ENCODE assay signal across 18 cellular contexts in the genomic region with DNA sequence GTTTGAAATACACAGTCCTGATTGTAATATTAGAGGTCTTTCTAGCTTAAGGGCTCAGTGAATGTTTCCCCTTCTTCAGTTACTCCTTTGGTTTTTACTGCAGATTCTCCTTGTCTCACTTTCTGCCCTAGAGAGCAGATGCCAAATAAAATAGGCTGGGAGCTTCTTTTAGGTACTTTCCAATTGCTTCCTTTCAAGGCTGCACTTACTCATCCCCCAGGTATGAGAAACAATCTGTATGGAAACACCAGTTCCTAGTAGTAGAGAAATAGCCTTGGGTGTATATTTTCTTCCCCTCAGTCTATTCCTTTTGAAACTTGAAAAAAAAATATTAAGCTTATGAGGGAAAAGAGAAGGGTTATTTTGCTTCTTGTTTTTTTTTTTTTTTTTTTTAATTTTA.
DNase-seq lines count a peak whose midpoint lies in the region; ATAC-seq and TF ChIP-seq lines count a peak whose summit lies in the region.
"Had no signal": no experiment of that assay in that cellular context is flagged by ENCODE, and none has a peak within 500 bp of the region (broad histone marks: within the 10 kb centered on the region; RNA-seq: fewer than 3 reads in every experiment).

No MANE protein-coding gene starts in this region.

- H3K9me3 ChIP-seq in heart right ventricle = no peaks in the 10 kb centered on the region
- H3K9me3 ChIP-seq: SK-N-SH had no signal

- TF ChIP-seq CTCF in astrocyte of the spinal cord (IDR thresholded peaks at IDR 0.05; ENCODE audit: low read depth, low read length) (no peak), heart right ventricle (IDR thresholded peaks at IDR 0.05) (no peak)

- intact Hi-C loops in heart right ventricle (cut with DNase I) = no loop called here
- intact Hi-C loops in posterior vena cava (cut with DNase I) = no loop called here

- no peaks in the 10 kb centered on the region for H3K36me3 ChIP-seq in heart right ventricle

- ATAC-seq in heart right ventricle = no peak
- ATAC-seq: K562, Panc1 had no signal

- no peaks in the 10 kb centered on the region for H3K4me1 ChIP-seq in heart right ventricle

- H3K4me3 ChIP-seq in astrocyte of the spinal cord (ENCODE audit: low read depth, low read length) = no peak overlapping the region
- H3K4me3 ChIP-seq in heart right ventricle = no peak overlapping the region
- H3K4me3 ChIP-seq: K562 had no signal

- peaks cover 0 to 19% (median 0%) of the 10 kb centered on the region in 7 donors for H3K27me3 ChIP-seq in heart right ventricle

- no peak overlapping the region for H3K27ac ChIP-seq in heart right ventricle
- H3K27ac ChIP-seq: HL-60 had no signal

- in situ Hi-C loops in astrocyte of the spinal cord (cut with HindIII; ENCODE audit: low sequenced_read_pairs) = no loop called here

- peak; percentile 49 for DNase-seq in Daoy (ENCODE audit: low read depth)
- DNase-seq in M059J (ENCODE audit: low read depth) = peak; percentile 51
- DNase-seq in astrocyte of the spinal cord (ENCODE audit: low read depth, low spot score) = peak; percentile 1
- peak; percentile 54 for DNase-seq in kidney tubule cell (ENCODE audit: low spot score)
- DNase-seq in heart right ventricle = no peak
- no peak for DNase-seq in posterior vena cava (ENCODE audit: low spot score)
- no peak for DNase-seq in AG08395 (ENCODE audit: low spot score)
- DNase-seq: HCEC 1CT, NCI-H1048, NCI-H146, NCI-H2081 treated with DMSO at 0.1 percent for 48 hours, NCI-H2227 treated with DMSO at 0.1 percent for 48 hours, NCI-H524, SHP77, SK-N-SH had no signal

Comparison
In these comparisons a context has a peak if more than half of its experiments do, and no peak if none do; other contexts are left out.
1. DNase-seq: peak in Daoy (single experiment), M059J (single experiment), astrocyte of the spinal cord (single experiment) and kidney tubule cell (single experiment); none in heart right ventricle (0 of 2), posterior vena cava (single experiment) and AG08395 (single experiment).